ENCODE assay signal across 25 cellular contexts in genomic region chr10:100505164-100505563, GRCh38. TPM values are rescaled to one million over a fixed set of nuclear protein-coding genes. Genes with fewer than 3 reads are reported as not detected.
"Had no signal": no experiment of that assay in that cellular context is flagged by ENCODE, and none has a peak within 500 bp of the region (broad histone marks: within the 10 kb centered on the region; RNA-seq: fewer than 3 reads in every experiment).

No MANE protein-coding gene starts in this region.

- DNase-seq: effector CD4-positive, alpha-beta T cell; foreskin melanocyte; head of caudate nucleus; kidney; left cardiac atrium; left ventricle myocardium inferior; lower lobe of right lung; natural killer cell; occipital lobe; pancreas; right cardiac atrium; small intestine; stimulated activated CD4-positive, alpha-beta T cell treated with anti-CD3 and anti-CD28 coated beads, Interleukin-12 subunit alpha, Interleukin-12 subunit beta, amount 100 ng/mL, for 4 hours; stimulated activated naive CD4-positive, alpha-beta T cell; stomach; substantia nigra; transverse colon had no signal

- H3K4me3 ChIP-seq: hepatocyte, left ventricle myocardium inferior, lower lobe of right lung, pancreas, stomach, thoracic aorta, transverse colon had no signal

- H3K9me3 Mint-ChIP-seq: memory B cell, mesothelial cell of epicardium, natural killer cell had no signal

- H3K4me1 Mint-ChIP-seq: memory B cell had no signal

- H3K27me3 ChIP-seq: hepatocyte, pancreas, stomach, transverse colon had no signal

- H3K27me3 Mint-ChIP-seq: memory B cell, progenitor cell of endocrine pancreas had no signal

- H3K27ac Mint-ChIP-seq: memory B cell, natural killer cell had no signal

- H3K27ac ChIP-seq: hepatocyte, left ventricle myocardium inferior, lower lobe of right lung, pancreas, stomach, thoracic aorta, transverse colon had no signal

- H3K4me3 Mint-ChIP-seq: memory B cell, mesothelial cell of epicardium, natural killer cell had no signal

- ATAC-seq: left cardiac atrium, lower lobe of right lung, natural killer cell, pancreas, right cardiac atrium had no signal

RNA-seq across cellular contexts. Expression of gene WNT8B, which starts 42.4 kb away (rescaled TPM):
- total RNA-seq: dermis microvascular lymphatic vessel endothelial cell, hepatocyte, kidney, left cardiac atrium, left ventricle myocardium inferior, mucosa of gallbladder, myocyte, natural killer cell, occipital lobe, right cardiac atrium, stomach, thoracic aorta, transverse colon had no signal
